In genomic region chr7:150334108-150334507, GRCh38 we compare ENCODE assay signal across 20 cellular contexts. TPM values are rescaled to one million over a fixed set of nuclear protein-coding genes. Genes with fewer than 3 reads are reported as not detected.
"Had no signal": no experiment of that assay in that cellular context is flagged by ENCODE, and none has a peak within 500 bp of the region (broad histone marks: within the 10 kb centered on the region; RNA-seq: fewer than 3 reads in every experiment).

No MANE protein-coding gene starts in this region.

- H3K4me3 Mint-ChIP-seq: activated naive CD4-positive, alpha-beta T cell treated with anti-CD3 and anti-CD28 coated beads for 36 hours; activated naive CD8-positive, alpha-beta T cell treated with anti-CD3 and anti-CD28 coated beads, Interleukin-2, amount 50 U/mL, for 24 hours; naive thymus-derived CD8-positive, alpha-beta T cell; stimulated activated memory B cell treated with anti-CD40 and anti-IgM and Interleukin-4, amounts not matched to agents 10 μg/mL and 1 μg/mL and 100 μg/mL, for 72 hours; T-cell had no signal

- H3K4me1 ChIP-seq: gastrocnemius medialis had no signal

- H3K27me3 Mint-ChIP-seq: naive thymus-derived CD8-positive, alpha-beta T cell had no signal

- FAIRE-seq: astrocyte had no signal

- H3K27ac ChIP-seq: cardiac muscle cell, gastrocnemius medialis had no signal

- H3K27ac Mint-ChIP-seq: activated naive CD4-positive, alpha-beta T cell treated with anti-CD3 and anti-CD28 coated beads for 36 hours; activated naive CD8-positive, alpha-beta T cell treated with anti-CD3 and anti-CD28 coated beads, Interleukin-2, amount 50 U/mL, for 24 hours; activated T-helper 2 cell treated with anti-CD3 and anti-CD28 coated beads, Interferon-gamma antibody, Interleukin-2, Interleukin-4, amounts not matched to agents 10 μg/mL and 5 μg/mL and 100 μg/mL, durations not matched to agents 14 hours and 24 hours and 36 hours; stimulated activated memory B cell treated with anti-CD40 and anti-IgM and Interleukin-4, amounts not matched to agents 10 μg/mL and 1 μg/mL and 100 μg/mL, for 72 hours; T-cell had no signal

- H3K9me3 ChIP-seq: gastrocnemius medialis, mucosa of descending colon had no signal

- H3K9me3 Mint-ChIP-seq: activated naive CD4-positive, alpha-beta T cell treated with anti-CD3 and anti-CD28 coated beads for 36 hours; activated naive CD8-positive, alpha-beta T cell treated with anti-CD3 and anti-CD28 coated beads, Interleukin-2, amount 50 U/mL, for 24 hours; activated T-helper 2 cell treated with anti-CD3 and anti-CD28 coated beads, Interferon-gamma antibody, Interleukin-2, Interleukin-4, amounts not matched to agents 10 μg/mL and 5 μg/mL and 100 μg/mL, durations not matched to agents 14 hours and 24 hours and 36 hours; naive thymus-derived CD8-positive, alpha-beta T cell; stimulated activated memory B cell treated with anti-CD40 and anti-IgM and Interleukin-4, amounts not matched to agents 10 μg/mL and 1 μg/mL and 100 μg/mL, for 72 hours; T-cell had no signal

- ATAC-seq: activated naive CD8-positive, alpha-beta T cell treated with anti-CD3 and anti-CD28 coated beads, Interleukin-2, amount 50 U/mL, for 24 hours; gastrocnemius medialis; left colon; mucosa of descending colon; naive thymus-derived CD8-positive, alpha-beta T cell; stimulated activated memory B cell treated with anti-CD40 and anti-IgM and Interleukin-4, amounts not matched to agents 10 μg/mL and 1 μg/mL and 100 μg/mL, for 72 hours; T-cell had no signal

- H3K36me3 ChIP-seq: cardiac muscle cell, gastrocnemius medialis had no signal

- H3K4me3 ChIP-seq: cardiac muscle cell, gastrocnemius medialis, lung, mucosa of descending colon had no signal

- DNase-seq: activated CD4-positive, alpha-beta T cell treated with anti-CD3 and anti-CD28 coated beads, Interleukin-2, amount 50 U/mL, for 48 hours; activated CD4-positive, CD25-positive, alpha-beta regulatory T cell treated with anti-CD3 and anti-CD28 coated beads, Interleukin-2, amount 50 U/mL, for 72 hours; activated naive CD4-positive, alpha-beta T cell treated with anti-CD3 and anti-CD28 coated beads for 36 hours; activated naive CD8-positive, alpha-beta T cell treated with anti-CD3 and anti-CD28 coated beads, Interleukin-2, amount 50 U/mL, for 24 hours; gastrocnemius medialis; mucosa of descending colon; naive thymus-derived CD8-positive, alpha-beta T cell; nucleus accumbens; posterior cingulate gyrus; stimulated activated CD4-positive, alpha-beta T cell treated with anti-CD3 and anti-CD28 coated beads, Interleukin-2, amount 100 ng/mL, for 48 hours; substantia nigra; T-cell; T-helper 9 cell; trophoblast cell had no signal

- H3K4me1 Mint-ChIP-seq: activated naive CD8-positive, alpha-beta T cell treated with anti-CD3 and anti-CD28 coated beads, Interleukin-2, amount 50 U/mL, for 24 hours; T-cell had no signal

- H3K27me3 ChIP-seq: cardiac muscle cell had no signal

RNA-seq across cellular contexts. Expression of gene RARRES2, which starts 7.3 kb away (rescaled TPM):
- total RNA-seq: activated naive CD4-positive, alpha-beta T cell treated with anti-CD3 and anti-CD28 coated beads for 36 hours; activated T-helper 2 cell treated with anti-CD3 and anti-CD28 coated beads, Interferon-gamma antibody, Interleukin-2, Interleukin-4, amounts not matched to agents 10 μg/mL and 5 μg/mL and 100 μg/mL, durations not matched to agents 14 hours and 24 hours and 36 hours had no signal
- polyA plus RNA-seq: naive thymus-derived CD8-positive, alpha-beta T cell had no signal
